In the genomic region with DNA sequence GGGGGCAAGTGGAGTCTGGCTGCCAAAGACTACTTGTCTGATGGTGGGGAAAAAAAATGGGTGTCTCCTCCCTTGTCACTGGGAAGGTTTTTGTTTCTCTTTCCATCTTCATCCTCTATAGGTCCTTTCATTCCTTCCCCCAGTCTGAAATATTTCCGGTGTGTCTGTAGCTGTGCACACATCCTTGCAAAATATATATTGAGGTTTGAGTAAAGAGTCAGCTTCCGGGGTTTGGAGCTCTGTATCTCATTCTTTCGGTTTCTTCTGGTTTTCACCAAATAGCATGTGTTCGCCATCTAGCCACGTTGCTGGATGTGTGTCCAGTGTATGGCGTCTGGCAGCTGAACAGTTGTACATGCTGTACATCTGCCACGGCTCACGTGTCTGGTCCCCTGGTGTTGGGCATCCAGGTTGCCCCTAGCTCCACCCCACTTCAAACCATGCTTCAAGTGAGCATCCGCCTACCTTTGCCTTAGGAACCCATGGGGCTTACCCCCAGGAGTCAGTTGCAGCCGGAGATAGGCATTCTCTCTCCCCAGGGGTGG, we compare ENCODE assay signal across 8 cellular contexts.
DNase-seq lines count a peak whose midpoint lies in the region; ATAC-seq and TF ChIP-seq lines count a peak whose summit lies in the region.

No MANE protein-coding gene starts in this region.

- H3K4me1 Mint-ChIP-seq in activated naive CD8-positive, alpha-beta T cell treated with anti-CD3 and anti-CD28 coated beads, Interleukin-2, amount 10 ng/mL, durations not matched to agents 7 days and 5 days, result peaks cover 29% of the 10 kb centered on the region

- H3K4me3 Mint-ChIP-seq in activated naive CD8-positive, alpha-beta T cell treated with anti-CD3 and anti-CD28 coated beads, Interleukin-2, amount 10 ng/mL, durations not matched to agents 7 days and 5 days, result peak overlapping the region; percentile 85

- POLR2A ChIA-PET in activated naive CD8-positive, alpha-beta T cell treated with anti-CD3 and anti-CD28 coated beads, Interleukin-2, amount 10 ng/mL, durations not matched to agents 7 days and 5 days (lab: Charles Lee), result interaction anchor here (0.8 to 2.9 kb wide), 7 partner anchors 10 to 325 kb away, joined by 3 to 35 read pairs (median 3); a partner anchor contains a TSS

- ATAC-seq in GM18868 (IDR thresholded peaks at IDR 0.05; ENCODE audit: unreplicated experiment) (peak; percentile 50), HG02938 (IDR thresholded peaks at IDR 0.05; ENCODE audit: unreplicated experiment) (peak; percentile 45), omental fat pad (ENCODE audit: low FRiP score) (no peak)
- peak; percentile 90 for ATAC-seq in activated naive CD8-positive, alpha-beta T cell treated with anti-CD3 and anti-CD28 coated beads, Interleukin-2, amount 10 ng/mL, durations not matched to agents 7 days and 5 days (ENCODE audit: low read depth)

- H3K9me3 Mint-ChIP-seq in activated naive CD8-positive, alpha-beta T cell treated with anti-CD3 and anti-CD28 coated beads, Interleukin-2, amount 10 ng/mL, durations not matched to agents 7 days and 5 days, result no peaks in the 10 kb centered on the region

- DNase-seq in SIG-M5 treated with dmso at 0.1 percent for 504 hours (lab: John Stamatoyannopoulos, UW; ENCODE audit: unreplicated experiment) (peak; percentile 94), medulla oblongata (ENCODE audit: extremely low spot score) (no peak), omental fat pad (ENCODE audit: low spot score) (no peak), NCI-H2196 (lab: John Stamatoyannopoulos, UW; ENCODE audit: unreplicated experiment) (no peak)
- DNase-seq in activated naive CD8-positive, alpha-beta T cell treated with anti-CD3 and anti-CD28 coated beads, Interleukin-2, amount 10 ng/mL, durations not matched to agents 7 days and 5 days, result peak; percentile 62
- DNase-seq in stimulated activated CD4-positive, alpha-beta T cell treated with anti-CD3 and anti-CD28 coated beads, Interleukin-4, amount 100 ng/mL, for 48 hours (ENCODE audit: low read depth in 2 of 2), result peak; percentile 32

- TF ChIP-seq CTCF in omental fat pad (IDR thresholded peaks at IDR 0.05), result no peak

- no peaks in the 10 kb centered on the region for H3K27me3 Mint-ChIP-seq in activated naive CD8-positive, alpha-beta T cell treated with anti-CD3 and anti-CD28 coated beads, Interleukin-2, amount 10 ng/mL, durations not matched to agents 7 days and 5 days

- peak overlapping the region; percentile 94 for H3K27ac Mint-ChIP-seq in activated naive CD8-positive, alpha-beta T cell treated with anti-CD3 and anti-CD28 coated beads, Interleukin-2, amount 10 ng/mL, durations not matched to agents 7 days and 5 days

- peaks cover 3% of the 10 kb centered on the region for H3K36me3 Mint-ChIP-seq in activated naive CD8-positive, alpha-beta T cell treated with anti-CD3 and anti-CD28 coated beads, Interleukin-2, amount 10 ng/mL, durations not matched to agents 7 days and 5 days

Comparison
In these comparisons a context has a peak if more than half of its experiments do, and no peak if none do; other contexts are left out.
1. DNase-seq: peak in SIG-M5 treated with dmso at 0.1 percent for 504 hours (single experiment), activated naive CD8-positive, alpha-beta T cell treated with anti-CD3 and anti-CD28 coated beads, Interleukin-2, amount 10 ng/mL, durations not matched to agents 7 days and 5 days (single experiment) and stimulated activated CD4-positive, alpha-beta T cell treated with anti-CD3 and anti-CD28 coated beads, Interleukin-4, amount 100 ng/mL, for 48 hours (2 of 2); none in medulla oblongata (single experiment), omental fat pad (single experiment) and NCI-H2196 (single experiment).